2 cellular contexts compared by ENCODE assay signal in the genomic region with DNA sequence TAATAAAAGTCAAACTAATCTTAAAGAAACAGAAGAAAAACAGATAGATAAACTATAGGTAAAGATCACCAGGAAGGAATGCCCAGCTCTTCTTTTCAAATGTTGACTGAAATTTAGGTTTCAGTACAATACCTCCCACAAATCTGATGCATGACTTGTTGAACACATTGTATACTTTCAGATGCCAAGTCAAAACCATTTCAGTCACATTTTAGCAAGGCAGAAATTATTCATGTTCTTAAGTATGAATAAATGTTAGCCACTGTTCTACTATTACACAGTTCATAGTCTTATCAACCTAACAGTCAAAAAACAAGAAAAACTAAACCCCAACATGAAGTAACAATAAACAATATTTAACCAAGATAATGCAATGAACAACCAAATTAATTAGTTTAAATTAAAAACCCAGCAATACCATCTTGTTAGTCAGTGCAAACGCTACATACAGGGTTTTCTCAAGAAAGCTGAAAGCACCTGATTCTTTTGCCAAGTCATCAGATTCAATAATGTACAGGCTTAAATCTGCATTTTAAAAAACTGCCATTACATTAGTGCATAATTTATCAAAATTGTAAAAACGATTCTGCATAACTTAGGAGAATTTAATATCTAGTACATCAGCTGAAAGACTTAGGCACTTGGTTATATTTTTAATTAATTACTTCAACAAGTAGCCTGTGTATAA.
TF ChIP-seq lines count a peak whose summit lies in the region.

No MANE protein-coding gene starts in this region.

TF ChIP-seq in HepG2, 621 proteins besides CTCF, POLR2A, EP300 and RAD21 (continues in another document):
- no peak for TF ChIP-seq NAIF1 (CRISPR knock-in tag; IDR thresholded peaks at IDR 0.05; ENCODE audit: borderline replicate concordance)
- no peak for TF ChIP-seq TARDBP (CRISPR knock-in tag; IDR thresholded peaks at IDR 0.05)
- no peak for TF ChIP-seq ZFP36 (IDR thresholded peaks at IDR 0.05; ENCODE audit: borderline replicate concordance, low read depth, low read length, partially characterized antibody)
- no peak for TF ChIP-seq MEF2D (CRISPR knock-in tag; IDR thresholded peaks at IDR 0.05)
- TF ChIP-seq, protein P1, sequence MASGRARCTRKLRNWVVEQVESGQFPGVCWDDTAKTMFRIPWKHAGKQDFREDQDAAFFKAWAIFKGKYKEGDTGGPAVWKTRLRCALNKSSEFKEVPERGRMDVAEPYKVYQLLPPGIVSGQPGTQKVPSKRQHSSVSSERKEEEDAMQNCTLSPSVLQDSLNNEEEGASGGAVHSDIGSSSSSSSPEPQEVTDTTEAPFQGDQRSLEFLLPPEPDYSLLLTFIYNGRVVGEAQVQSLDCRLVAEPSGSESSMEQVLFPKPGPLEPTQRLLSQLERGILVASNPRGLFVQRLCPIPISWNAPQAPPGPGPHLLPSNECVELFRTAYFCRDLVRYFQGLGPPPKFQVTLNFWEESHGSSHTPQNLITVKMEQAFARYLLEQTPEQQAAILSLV (CRISPR knock-in tag; IDR thresholded peaks at IDR 0.05; ENCODE audit: borderline replicate concordance) = no peak
- TF ChIP-seq, protein P2, sequence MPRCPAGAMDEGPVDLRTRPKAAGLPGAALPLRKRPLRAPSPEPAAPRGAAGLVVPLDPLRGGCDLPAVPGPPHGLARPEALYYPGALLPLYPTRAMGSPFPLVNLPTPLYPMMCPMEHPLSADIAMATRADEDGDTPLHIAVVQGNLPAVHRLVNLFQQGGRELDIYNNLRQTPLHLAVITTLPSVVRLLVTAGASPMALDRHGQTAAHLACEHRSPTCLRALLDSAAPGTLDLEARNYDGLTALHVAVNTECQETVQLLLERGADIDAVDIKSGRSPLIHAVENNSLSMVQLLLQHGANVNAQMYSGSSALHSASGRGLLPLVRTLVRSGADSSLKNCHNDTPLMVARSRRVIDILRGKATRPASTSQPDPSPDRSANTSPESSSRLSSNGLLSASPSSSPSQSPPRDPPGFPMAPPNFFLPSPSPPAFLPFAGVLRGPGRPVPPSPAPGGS (CRISPR knock-in tag; IDR thresholded peaks at IDR 0.05) = no peak
- TF ChIP-seq ZKSCAN8 (CRISPR knock-in tag; IDR thresholded peaks at IDR 0.05; ENCODE audit: borderline replicate concordance) = no peak
- peak; percentile 78 for TF ChIP-seq MAFF (IDR thresholded peaks at IDR 0.05; ENCODE audit: low read depth, low read length)
- TF ChIP-seq JUN (CRISPR knock-in tag; IDR thresholded peaks at IDR 0.05) = no peak
- TF ChIP-seq DNMT3B (CRISPR knock-in tag; conservative IDR thresholded peaks at IDR 0.05) = no peak
- TF ChIP-seq, protein P3, sequence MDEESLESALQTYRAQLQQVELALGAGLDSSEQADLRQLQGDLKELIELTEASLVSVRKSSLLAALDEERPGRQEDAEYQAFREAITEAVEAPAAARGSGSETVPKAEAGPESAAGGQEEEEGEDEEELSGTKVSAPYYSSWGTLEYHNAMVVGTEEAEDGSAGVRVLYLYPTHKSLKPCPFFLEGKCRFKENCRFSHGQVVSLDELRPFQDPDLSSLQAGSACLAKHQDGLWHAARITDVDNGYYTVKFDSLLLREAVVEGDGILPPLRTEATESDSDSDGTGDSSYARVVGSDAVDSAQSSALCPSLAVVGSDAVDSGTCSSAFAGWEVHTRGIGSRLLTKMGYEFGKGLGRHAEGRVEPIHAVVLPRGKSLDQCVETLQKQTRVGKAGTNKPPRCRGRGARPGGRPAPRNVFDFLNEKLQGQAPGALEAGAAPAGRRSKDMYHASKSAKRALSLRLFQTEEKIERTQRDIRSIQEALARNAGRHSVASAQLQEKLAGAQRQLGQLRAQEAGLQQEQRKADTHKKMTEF (CRISPR knock-in tag; IDR thresholded peaks at IDR 0.05) = no peak
- no peak for TF ChIP-seq SIX1 (CRISPR knock-in tag; IDR thresholded peaks at IDR 0.05; ENCODE audit: borderline replicate concordance)
- TF ChIP-seq, protein P4, sequence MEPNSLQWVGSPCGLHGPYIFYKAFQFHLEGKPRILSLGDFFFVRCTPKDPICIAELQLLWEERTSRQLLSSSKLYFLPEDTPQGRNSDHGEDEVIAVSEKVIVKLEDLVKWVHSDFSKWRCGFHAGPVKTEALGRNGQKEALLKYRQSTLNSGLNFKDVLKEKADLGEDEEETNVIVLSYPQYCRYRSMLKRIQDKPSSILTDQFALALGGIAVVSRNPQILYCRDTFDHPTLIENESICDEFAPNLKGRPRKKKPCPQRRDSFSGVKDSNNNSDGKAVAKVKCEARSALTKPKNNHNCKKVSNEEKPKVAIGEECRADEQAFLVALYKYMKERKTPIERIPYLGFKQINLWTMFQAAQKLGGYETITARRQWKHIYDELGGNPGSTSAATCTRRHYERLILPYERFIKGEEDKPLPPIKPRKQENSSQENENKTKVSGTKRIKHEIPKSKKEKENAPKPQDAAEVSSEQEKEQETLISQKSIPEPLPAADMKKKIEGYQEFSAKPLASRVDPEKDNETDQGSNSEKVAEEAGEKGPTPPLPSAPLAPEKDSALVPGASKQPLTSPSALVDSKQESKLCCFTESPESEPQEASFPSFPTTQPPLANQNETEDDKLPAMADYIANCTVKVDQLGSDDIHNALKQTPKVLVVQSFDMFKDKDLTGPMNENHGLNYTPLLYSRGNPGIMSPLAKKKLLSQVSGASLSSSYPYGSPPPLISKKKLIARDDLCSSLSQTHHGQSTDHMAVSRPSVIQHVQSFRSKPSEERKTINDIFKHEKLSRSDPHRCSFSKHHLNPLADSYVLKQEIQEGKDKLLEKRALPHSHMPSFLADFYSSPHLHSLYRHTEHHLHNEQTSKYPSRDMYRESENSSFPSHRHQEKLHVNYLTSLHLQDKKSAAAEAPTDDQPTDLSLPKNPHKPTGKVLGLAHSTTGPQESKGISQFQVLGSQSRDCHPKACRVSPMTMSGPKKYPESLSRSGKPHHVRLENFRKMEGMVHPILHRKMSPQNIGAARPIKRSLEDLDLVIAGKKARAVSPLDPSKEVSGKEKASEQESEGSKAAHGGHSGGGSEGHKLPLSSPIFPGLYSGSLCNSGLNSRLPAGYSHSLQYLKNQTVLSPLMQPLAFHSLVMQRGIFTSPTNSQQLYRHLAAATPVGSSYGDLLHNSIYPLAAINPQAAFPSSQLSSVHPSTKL (CRISPR knock-in tag; IDR thresholded peaks at IDR 0.05) = no peak
- no peak for TF ChIP-seq TBP (CRISPR knock-in tag; IDR thresholded peaks at IDR 0.05)
- TF ChIP-seq, protein P5, sequence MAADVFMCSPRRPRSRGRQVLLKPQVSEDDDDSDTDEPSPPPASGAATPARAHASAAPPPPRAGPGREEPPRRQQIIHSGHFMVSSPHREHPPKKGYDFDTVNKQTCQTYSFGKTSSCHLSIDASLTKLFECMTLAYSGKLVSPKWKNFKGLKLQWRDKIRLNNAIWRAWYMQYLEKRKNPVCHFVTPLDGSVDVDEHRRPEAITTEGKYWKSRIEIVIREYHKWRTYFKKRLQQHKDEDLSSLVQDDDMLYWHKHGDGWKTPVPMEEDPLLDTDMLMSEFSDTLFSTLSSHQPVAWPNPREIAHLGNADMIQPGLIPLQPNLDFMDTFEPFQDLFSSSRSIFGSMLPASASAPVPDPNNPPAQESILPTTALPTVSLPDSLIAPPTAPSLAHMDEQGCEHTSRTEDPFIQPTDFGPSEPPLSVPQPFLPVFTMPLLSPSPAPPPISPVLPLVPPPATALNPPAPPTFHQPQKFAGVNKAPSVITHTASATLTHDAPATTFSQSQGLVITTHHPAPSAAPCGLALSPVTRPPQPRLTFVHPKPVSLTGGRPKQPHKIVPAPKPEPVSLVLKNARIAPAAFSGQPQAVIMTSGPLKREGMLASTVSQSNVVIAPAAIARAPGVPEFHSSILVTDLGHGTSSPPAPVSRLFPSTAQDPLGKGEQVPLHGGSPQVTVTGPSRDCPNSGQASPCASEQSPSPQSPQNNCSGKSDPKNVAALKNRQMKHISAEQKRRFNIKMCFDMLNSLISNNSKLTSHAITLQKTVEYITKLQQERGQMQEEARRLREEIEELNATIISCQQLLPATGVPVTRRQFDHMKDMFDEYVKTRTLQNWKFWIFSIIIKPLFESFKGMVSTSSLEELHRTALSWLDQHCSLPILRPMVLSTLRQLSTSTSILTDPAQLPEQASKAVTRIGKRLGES (CRISPR knock-in tag; IDR thresholded peaks at IDR 0.05; ENCODE audit: borderline replicate concordance) = no peak

TF ChIP-seq in IMR-90, 13 proteins besides CTCF, POLR2A, EP300 and RAD21:
- peak; percentile 68 for TF ChIP-seq MAFK (IDR thresholded peaks at IDR 0.05; ENCODE audit: low read depth, low read length)
- TF ChIP-seq CHD1 (IDR thresholded peaks at IDR 0.05; ENCODE audit: low read depth, low read length) = no peak
